8 cellular contexts compared by ENCODE assay signal in the genomic region with DNA sequence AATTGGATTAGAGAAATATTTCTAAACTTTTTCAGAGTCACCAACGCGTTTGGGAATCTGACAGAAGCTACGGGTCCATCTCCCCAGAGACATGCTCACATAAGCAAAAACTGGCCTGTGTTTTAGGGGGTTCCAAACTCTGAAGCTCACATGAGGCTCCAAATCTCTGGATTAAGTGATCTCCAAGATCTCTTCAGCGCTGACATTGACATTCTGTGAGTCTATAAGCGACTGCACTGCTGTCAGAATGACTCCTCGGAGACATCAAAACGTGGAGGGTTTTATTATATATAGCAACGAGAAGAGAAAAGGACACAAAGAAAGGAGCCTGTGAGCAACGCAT. TPM values are rescaled to one million over a fixed set of nuclear protein-coding genes. Genes with fewer than 3 reads are reported as not detected.
DNase-seq lines count a peak whose midpoint lies in the region; ATAC-seq and TF ChIP-seq lines count a peak whose summit lies in the region.

No MANE protein-coding gene starts in this region.

- H3K9me3 ChIP-seq in mucosa of descending colon, result no peaks in the 10 kb centered on the region

- peak; percentile 1 for ATAC-seq in SK-N-SH treated with all-trans-retinoic acid at 6 μM for 48 hours
- ATAC-seq in mucosa of descending colon, result no peak
- no peak for ATAC-seq in HG03460 (IDR thresholded peaks at IDR 0.05; ENCODE audit: unreplicated experiment)
- no peak for ATAC-seq in GM21529 (IDR thresholded peaks at IDR 0.05; ENCODE audit: unreplicated experiment)

- peak overlapping the region; percentile 56 for H3K4me3 ChIP-seq in GM12865 (ENCODE audit: low read depth, low read length)
- peak overlapping the region; percentile 45 for H3K4me3 ChIP-seq in fibroblast of pulmonary artery (replicated peaks; ENCODE audit: low read depth, low read length)
- H3K4me3 ChIP-seq in retinal pigment epithelial cell (ENCODE audit: low read length), result peak overlapping the region; percentile 46
- H3K4me3 ChIP-seq in mucosa of descending colon, result no peak overlapping the region

- no peaks in the 10 kb centered on the region for H3K36me3 ChIP-seq in mucosa of descending colon (ENCODE audit: low read depth)

- TF ChIP-seq CTCF in GM12865 (IDR thresholded peaks at IDR 0.05; ENCODE audit: insufficient read depth, low read depth, low read length, missing control alignments) (no peak), fibroblast of pulmonary artery (IDR thresholded peaks at IDR 0.05; ENCODE audit: low read length, missing control alignments) (no peak), retinal pigment epithelial cell (conservative IDR thresholded peaks at IDR 0.05; ENCODE audit: low read depth, low read length) (no peak), mucosa of descending colon (IDR thresholded peaks at IDR 0.05) (no peak)

- peaks cover 20% of the 10 kb centered on the region for H3K4me1 ChIP-seq in mucosa of descending colon (ENCODE audit: low read depth)

- DNase-seq in GM12865 (ENCODE audit: low read depth), result no peak
- no peak for DNase-seq in fibroblast of pulmonary artery (ENCODE audit: low read depth)
- DNase-seq in retinal pigment epithelial cell (ENCODE audit: low read depth), result no peak
- no peak for DNase-seq in mucosa of descending colon
- no peak for DNase-seq in NCI-H510A (lab: John Stamatoyannopoulos, UW)

- intact Hi-C loops in mucosa of descending colon (cut with DNase I, micrococcal nuclease), result loop anchor here (5.0 kb wide), 1 partner anchor 176 kb away; no protein-coding TSS in a partner anchor

TF ChIP-seq in SK-N-SH treated with all-trans-retinoic acid at 6 μM for 48 hours, 23 proteins besides CTCF, POLR2A, EP300 and RAD21:
- TF ChIP-seq RARB (CRISPR knock-in tag; IDR thresholded peaks at IDR 0.05) (no peak), OSR1 (CRISPR knock-in tag; IDR thresholded peaks at IDR 0.05) (no peak), ZNF70 (CRISPR knock-in tag; IDR thresholded peaks at IDR 0.05) (no peak), BACH2 (CRISPR knock-in tag; IDR thresholded peaks at IDR 0.05; ENCODE audit: borderline replicate concordance) (no peak), SNAI2 (CRISPR knock-in tag; IDR thresholded peaks at IDR 0.05) (no peak)
- TF ChIP-seq, protein P1, sequence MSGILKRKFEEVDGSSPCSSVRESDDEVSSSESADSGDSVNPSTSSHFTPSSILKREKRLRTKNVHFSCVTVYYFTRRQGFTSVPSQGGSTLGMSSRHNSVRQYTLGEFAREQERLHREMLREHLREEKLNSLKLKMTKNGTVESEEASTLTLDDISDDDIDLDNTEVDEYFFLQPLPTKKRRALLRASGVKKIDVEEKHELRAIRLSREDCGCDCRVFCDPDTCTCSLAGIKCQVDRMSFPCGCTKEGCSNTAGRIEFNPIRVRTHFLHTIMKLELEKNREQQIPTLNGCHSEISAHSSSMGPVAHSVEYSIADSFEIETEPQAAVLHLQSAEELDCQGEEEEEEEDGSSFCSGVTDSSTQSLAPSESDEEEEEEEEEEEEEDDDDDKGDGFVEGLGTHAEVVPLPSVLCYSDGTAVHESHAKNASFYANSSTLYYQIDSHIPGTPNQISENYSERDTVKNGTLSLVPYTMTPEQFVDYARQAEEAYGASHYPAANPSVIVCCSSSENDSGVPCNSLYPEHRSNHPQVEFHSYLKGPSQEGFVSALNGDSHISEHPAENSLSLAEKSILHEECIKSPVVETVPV (CRISPR knock-in tag; IDR thresholded peaks at IDR 0.05), result no peak
- TF ChIP-seq, protein P2, sequence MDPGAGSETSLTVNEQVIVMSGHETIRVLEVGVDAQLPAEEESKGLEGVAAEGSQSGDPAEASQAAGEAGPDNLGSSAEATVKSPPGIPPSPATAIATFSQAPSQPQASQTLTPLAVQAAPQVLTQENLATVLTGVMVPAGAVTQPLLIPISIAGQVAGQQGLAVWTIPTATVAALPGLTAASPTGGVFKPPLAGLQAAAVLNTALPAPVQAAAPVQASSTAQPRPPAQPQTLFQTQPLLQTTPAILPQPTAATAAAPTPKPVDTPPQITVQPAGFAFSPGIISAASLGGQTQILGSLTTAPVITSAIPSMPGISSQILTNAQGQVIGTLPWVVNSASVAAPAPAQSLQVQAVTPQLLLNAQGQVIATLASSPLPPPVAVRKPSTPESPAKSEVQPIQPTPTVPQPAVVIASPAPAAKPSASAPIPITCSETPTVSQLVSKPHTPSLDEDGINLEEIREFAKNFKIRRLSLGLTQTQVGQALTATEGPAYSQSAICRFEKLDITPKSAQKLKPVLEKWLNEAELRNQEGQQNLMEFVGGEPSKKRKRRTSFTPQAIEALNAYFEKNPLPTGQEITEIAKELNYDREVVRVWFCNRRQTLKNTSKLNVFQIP (CRISPR knock-in tag; IDR thresholded peaks at IDR 0.05; ENCODE audit: borderline replicate concordance, low read depth), result no peak
- TF ChIP-seq, protein P3, sequence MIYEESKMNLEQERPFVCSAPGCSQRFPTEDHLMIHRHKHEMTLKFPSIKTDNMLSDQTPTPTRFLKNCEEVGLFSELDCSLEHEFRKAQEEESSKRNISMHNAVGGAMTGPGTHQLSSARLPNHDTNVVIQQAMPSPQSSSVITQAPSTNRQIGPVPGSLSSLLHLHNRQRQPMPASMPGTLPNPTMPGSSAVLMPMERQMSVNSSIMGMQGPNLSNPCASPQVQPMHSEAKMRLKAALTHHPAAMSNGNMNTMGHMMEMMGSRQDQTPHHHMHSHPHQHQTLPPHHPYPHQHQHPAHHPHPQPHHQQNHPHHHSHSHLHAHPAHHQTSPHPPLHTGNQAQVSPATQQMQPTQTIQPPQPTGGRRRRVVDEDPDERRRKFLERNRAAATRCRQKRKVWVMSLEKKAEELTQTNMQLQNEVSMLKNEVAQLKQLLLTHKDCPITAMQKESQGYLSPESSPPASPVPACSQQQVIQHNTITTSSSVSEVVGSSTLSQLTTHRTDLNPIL (CRISPR knock-in tag; IDR thresholded peaks at IDR 0.05; ENCODE audit: low read depth), result no peak

RNA-seq across cellular contexts. Expression of a gene that starts 0.6 kb away (rescaled TPM):
- 10 to 100 TPM; 22.0 to 23.0 (median 22.7) TPM for total RNA-seq in mucosa of descending colon
